24 cellular contexts compared by ENCODE assay signal in the genomic region with DNA sequence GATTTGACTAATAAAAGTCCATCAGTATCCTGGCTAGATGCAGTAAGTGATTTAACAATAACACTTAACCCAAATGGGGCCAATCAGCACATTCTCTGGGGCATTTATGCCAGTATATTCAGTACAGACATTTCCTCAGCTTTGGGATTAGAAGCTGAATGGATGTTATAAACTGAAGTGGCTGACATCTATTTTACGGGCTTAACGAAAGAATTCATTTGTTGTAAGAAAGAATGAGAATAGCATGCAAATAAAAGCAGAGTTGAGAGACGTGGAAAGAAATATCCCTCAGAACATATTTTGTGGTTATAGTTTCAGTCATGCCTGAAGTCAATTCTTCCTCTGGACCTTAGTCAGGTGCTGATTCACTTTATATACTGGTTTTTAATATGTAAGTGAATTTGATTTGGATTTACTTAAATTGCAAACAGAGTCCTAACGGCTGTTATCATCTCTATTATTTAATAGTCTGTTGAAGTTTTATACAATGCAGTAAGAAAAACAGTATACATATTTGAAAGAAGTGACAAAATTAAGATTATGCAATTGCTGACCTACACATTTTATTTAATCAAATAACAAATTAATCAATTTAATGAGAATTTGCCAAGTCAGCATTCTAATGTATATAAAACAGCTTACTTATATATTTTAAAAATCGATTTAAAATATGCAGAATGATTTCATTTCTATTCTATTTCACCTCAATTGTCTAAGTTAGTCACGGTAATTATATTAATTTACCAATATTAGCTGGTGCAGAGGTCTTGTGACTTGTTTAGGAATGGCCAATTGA.
"Had no signal": no experiment of that assay in that cellular context is flagged by ENCODE, and none has a peak within 500 bp of the region (broad histone marks: within the 10 kb centered on the region; RNA-seq: fewer than 3 reads in every experiment).

No MANE protein-coding gene starts in this region.

- DNase-seq: esophagus squamous epithelium; foreskin fibroblast; head of caudate nucleus; kidney; left cardiac atrium; left ventricle myocardium inferior; lower lobe of right lung; natural killer cell; occipital lobe; stimulated activated CD4-positive, alpha-beta T cell treated with anti-CD3 and anti-CD28 coated beads, Interleukin-2, amount 100 ng/mL, for 24 hours; stimulated activated CD4-positive, alpha-beta T cell treated with anti-CD3 and anti-CD28 coated beads, Interleukin-4, amount 100 ng/mL, for 4 hours; stimulated activated naive B cell treated with anti-CD40 and anti-IgM and Interleukin-4, amounts not matched to agents 10 μg/mL and 1 μg/mL and 100 μg/mL, for 72 hours; stimulated activated naive CD8-positive, alpha-beta T cell treated with anti-CD3 and anti-CD28 coated beads, Interleukin-15, amount 100 ng/mL, for 72 hours; testis; upper lobe of right lung had no signal

- H3K4me1 ChIP-seq: esophagus squamous epithelium, left ventricle myocardium inferior, lower lobe of right lung, parathyroid adenoma, prostate gland, testis, tibial nerve, upper lobe of right lung had no signal

- H3K9ac ChIP-seq: parathyroid adenoma had no signal

- H3K36me3 ChIP-seq: esophagus squamous epithelium, left ventricle myocardium inferior, lower lobe of right lung, prostate gland, tibial nerve, upper lobe of right lung had no signal

- H3K9me3 ChIP-seq: esophagus squamous epithelium, left ventricle myocardium inferior, lower lobe of right lung, prostate gland, testis, tibial nerve, upper lobe of right lung had no signal

- H3K27me3 ChIP-seq: esophagus squamous epithelium, hepatocyte, testis, tibial nerve, upper lobe of right lung had no signal

- H3K4me2 ChIP-seq: hepatocyte had no signal

- H3K4me3 ChIP-seq: esophagus squamous epithelium, hepatocyte, left ventricle myocardium inferior, lower lobe of right lung, prostate gland, testis, tibial nerve, upper lobe of right lung had no signal

- FAIRE-seq: kidney had no signal

- ATAC-seq: left cardiac atrium; lower lobe of right lung; natural killer cell; sciatic nerve; stimulated activated naive B cell treated with anti-CD40 and anti-IgM and Interleukin-4, amounts not matched to agents 10 μg/mL and 1 μg/mL and 100 μg/mL, for 72 hours; stimulated activated naive CD8-positive, alpha-beta T cell treated with anti-CD3 and anti-CD28 coated beads, Interleukin-15, amount 100 ng/mL, for 72 hours; upper lobe of right lung had no signal

- H3K79me2 ChIP-seq: hepatocyte, parathyroid adenoma had no signal

- H3K36me3 Mint-ChIP-seq: memory B cell; mesothelial cell of epicardium; stimulated activated naive B cell treated with anti-CD40 and anti-IgM and Interleukin-4, amounts not matched to agents 10 μg/mL and 1 μg/mL and 100 μg/mL, for 72 hours had no signal

- H3K4me1 Mint-ChIP-seq: memory B cell; mesothelial cell of epicardium; natural killer cell; stimulated activated naive B cell treated with anti-CD40 and anti-IgM and Interleukin-4, amounts not matched to agents 10 μg/mL and 1 μg/mL and 100 μg/mL, for 72 hours; stimulated activated naive CD8-positive, alpha-beta T cell treated with anti-CD3 and anti-CD28 coated beads, Interleukin-15, amount 100 ng/mL, for 72 hours had no signal

- H2AFZ ChIP-seq: hepatocyte, parathyroid adenoma had no signal

- H3K27me3 Mint-ChIP-seq: dendritic cell treated with granulocyte-macrophage colony-stimulating factor and Interleukin-4, amounts not matched to agents 40 ng/mL and 50 ng/mL, for 4 days; memory B cell; stimulated activated naive B cell treated with anti-CD40 and anti-IgM and Interleukin-4, amounts not matched to agents 10 μg/mL and 1 μg/mL and 100 μg/mL, for 72 hours; stimulated activated naive CD8-positive, alpha-beta T cell treated with anti-CD3 and anti-CD28 coated beads, Interleukin-15, amount 100 ng/mL, for 72 hours had no signal

- H3K27ac Mint-ChIP-seq: dendritic cell treated with granulocyte-macrophage colony-stimulating factor and Interleukin-4, amounts not matched to agents 40 ng/mL and 50 ng/mL, for 4 days; memory B cell; mesothelial cell of epicardium; natural killer cell; stimulated activated naive B cell treated with anti-CD40 and anti-IgM and Interleukin-4, amounts not matched to agents 10 μg/mL and 1 μg/mL and 100 μg/mL, for 72 hours; stimulated activated naive CD8-positive, alpha-beta T cell treated with anti-CD3 and anti-CD28 coated beads, Interleukin-15, amount 100 ng/mL, for 72 hours had no signal

- H3K4me3 Mint-ChIP-seq: dendritic cell treated with granulocyte-macrophage colony-stimulating factor and Interleukin-4, amounts not matched to agents 40 ng/mL and 50 ng/mL, for 4 days; memory B cell; mesothelial cell of epicardium; natural killer cell; neural crest cell; stimulated activated naive B cell treated with anti-CD40 and anti-IgM and Interleukin-4, amounts not matched to agents 10 μg/mL and 1 μg/mL and 100 μg/mL, for 72 hours; stimulated activated naive CD8-positive, alpha-beta T cell treated with anti-CD3 and anti-CD28 coated beads, Interleukin-15, amount 100 ng/mL, for 72 hours had no signal

- H3K9me3 Mint-ChIP-seq: dendritic cell treated with granulocyte-macrophage colony-stimulating factor and Interleukin-4, amounts not matched to agents 40 ng/mL and 50 ng/mL, for 4 days; memory B cell; mesothelial cell of epicardium; neural crest cell had no signal

- H3K27ac ChIP-seq: esophagus squamous epithelium, hepatocyte, left ventricle myocardium inferior, lower lobe of right lung, parathyroid adenoma, prostate gland, testis, tibial nerve, upper lobe of right lung had no signal
